Comparison of ENCODE assay signal across 13 cellular contexts in genomic region chr7:89029864-89030263, GRCh38.
DNase-seq lines count a peak whose midpoint lies in the region; ATAC-seq and TF ChIP-seq lines count a peak whose summit lies in the region.
"Had no signal": no experiment of that assay in that cellular context is flagged by ENCODE, and none has a peak within 500 bp of the region (broad histone marks: within the 10 kb centered on the region; RNA-seq: fewer than 3 reads in every experiment).

No MANE protein-coding gene starts in this region.

- TF ChIP-seq CTCF in astrocyte of the spinal cord (IDR thresholded peaks at IDR 0.05; ENCODE audit: low read depth, low read length): no peak

- in situ Hi-C loops in astrocyte of the spinal cord (cut with HindIII; ENCODE audit: low sequenced_read_pairs): no loop called here

- peak; percentile 57 for ATAC-seq in GM18511 (IDR thresholded peaks at IDR 0.05; ENCODE audit: unreplicated experiment)
- ATAC-seq in HG02798 (IDR thresholded peaks at IDR 0.05; ENCODE audit: poor library complexity, unreplicated experiment): no peak
- ATAC-seq in Right ventricle myocardium inferior: no peak
- ATAC-seq: natural killer cell had no signal

- intact Hi-C loops in Right ventricle myocardium inferior (cut with DNase I): no loop called here

- DNase-seq in M059J (ENCODE audit: low read depth): peak; percentile 10
- DNase-seq in astrocyte of the spinal cord (ENCODE audit: low read depth, low spot score): peak; percentile 76
- peak; percentile 44 for DNase-seq in non-pigmented ciliary epithelial cell (ENCODE audit: low read depth)
- no peak for DNase-seq in NCI-H187 (lab: John Stamatoyannopoulos, UW)
- no peak for DNase-seq in Right ventricle myocardium inferior (ENCODE audit: missing footprints)
- DNase-seq: activated CD8-positive, alpha-beta memory T cell treated with anti-CD3 and anti-CD28 coated beads, Interleukin-2, amount 50 U/mL, for 4 hours; glutamatergic neuron; IMR-90; natural killer cell; NCI-H187 treated with DMSO at 0.1 percent for 48 hours; NCI-H774 had no signal

- no peak overlapping the region for H3K4me3 ChIP-seq in astrocyte of the spinal cord (ENCODE audit: low read depth, low read length)

Comparison
In these comparisons a context has a peak if more than half of its experiments do, and no peak if none do; other contexts are left out.
1. DNase-seq: peak in M059J (single experiment), astrocyte of the spinal cord (single experiment) and non-pigmented ciliary epithelial cell (single experiment); none in NCI-H187 (0 of 2) and Right ventricle myocardium inferior (single experiment).